12 cellular contexts compared by ENCODE assay signal in genomic region chr15:67882487-67883227, GRCh38. TPM values are rescaled to one million over a fixed set of nuclear protein-coding genes. Genes with fewer than 3 reads are reported as not detected.
DNase-seq lines count a peak whose midpoint lies in the region; TF ChIP-seq lines count a peak whose summit lies in the region.
"Had no signal": no experiment of that assay in that cellular context is flagged by ENCODE, and none has a peak within 500 bp of the region (broad histone marks: within the 10 kb centered on the region; RNA-seq: fewer than 3 reads in every experiment).

No MANE protein-coding gene starts in this region.

- H3K4me1 ChIP-seq in HEK293 (ENCODE audit: control insufficient read depth, insufficient read depth, low read length) (peaks cover 12% of the 10 kb centered on the region; the same call in 1 of the 2 replicates), mesenchymal stem cell (ENCODE audit: control insufficient read depth, insufficient read depth, low read depth, low read length) (peaks cover 3% of the 10 kb centered on the region)

- H2BK12ac ChIP-seq in mesenchymal stem cell (ENCODE audit: low read length in 2 of 2) = peak overlapping the region; percentile 69 to 99

- no peak overlapping the region for H3K4me2 ChIP-seq in mesenchymal stem cell (ENCODE audit: low read length, poor library complexity, severe bottlenecking)

- DNase-seq in Ammon's horn (ENCODE audit: low spot score) (peak; percentile 50), UCSD-AML1 (lab: John Stamatoyannopoulos, UW; ENCODE audit: unreplicated experiment) (peak; percentile 24), mesenchymal stem cell (peak; percentile 76), NCI-H1092 (lab: John Stamatoyannopoulos, UW) (no peak), iPS-NIHi11 (ENCODE audit: low spot score) (no peak), WERI-Rb-1 (no peak)
- no peak for DNase-seq in stimulated activated CD8-positive, alpha-beta memory T cell treated with anti-CD3 and anti-CD28 coated beads, Interleukin-4, amount 100 ng/mL, for 48 hours
- DNase-seq: Calu3, NCI-H1417 treated with DMSO at 0.1 percent for 48 hours had no signal

- WGBS in mesenchymal stem cell = 69% methylated on average over 8 of the region's 8 CpGs

- CTCF ChIA-PET in HEK293 (lab: Yijun Ruan, JAX) = interaction anchor here (0.5 to 1.2 kb wide), 4 partner anchors 10 to 497 kb away, joined by 4 to 7 read pairs (median 5); no protein-coding TSS in a partner anchor

- H2AFZ ChIP-seq in mesenchymal stem cell (ENCODE audit: low read depth, low read length) = peak overlapping the region; percentile 29

- H3K23ac ChIP-seq in mesenchymal stem cell (ENCODE audit: low read length in 2 of 2) = no peak overlapping the region

- no peak overlapping the region for H2BK5ac ChIP-seq in mesenchymal stem cell (ENCODE audit: low read depth, low read length, poor library complexity, severe bottlenecking)

- H3K14ac ChIP-seq in mesenchymal stem cell (ENCODE audit: low read length in 2 of 2) = no peak overlapping the region

- POLR2A ChIA-PET in HEK293 (lab: Yijun Ruan, JAX) = no interaction called here

- peak overlapping the region; percentile 29 to 93 for H3K18ac ChIP-seq in mesenchymal stem cell (ENCODE audit: low read depth in 1 of 2, low read length in 2 of 2)

- no peak overlapping the region for H4K91ac ChIP-seq in mesenchymal stem cell (ENCODE audit: low read length)

- H3K27me3 ChIP-seq in mesenchymal stem cell (ENCODE audit: control insufficient read depth in 1 of 2, insufficient read depth in 1 of 2, low read length in 2 of 2) (peaks cover 0 to 5% of the 10 kb centered on the region in 2 experiments), WERI-Rb-1 (ENCODE audit: insufficient read depth, low read depth, severe bottlenecking) (no peaks in the 10 kb centered on the region)
- H3K27me3 ChIP-seq: foreskin keratinocyte had no signal

- peak overlapping the region; percentile 9 to 90 for H3K4ac ChIP-seq in mesenchymal stem cell (ENCODE audit: low read depth in 1 of 2, low read length in 2 of 2)

- no peak overlapping the region for H3K27ac ChIP-seq in HEK293 (ENCODE audit: extremely low read depth, low read depth, low read length)
- no peak overlapping the region for H3K27ac ChIP-seq in mesenchymal stem cell (ENCODE audit: low read length, poor library complexity, severe bottlenecking)
- no peak overlapping the region for H3K27ac ChIP-seq in WERI-Rb-1
- H3K27ac ChIP-seq: foreskin keratinocyte had no signal

- no peak overlapping the region for H4K8ac ChIP-seq in mesenchymal stem cell (ENCODE audit: low read length)

- H3K4me3 ChIP-seq in HEK293 (ENCODE audit: low read depth, low read length) = no peak overlapping the region
- no peak overlapping the region for H3K4me3 ChIP-seq in mesenchymal stem cell (ENCODE audit: insufficient read depth in 1 of 2, low read depth in 1 of 2, low read length in 2 of 2)
- no peak overlapping the region for H3K4me3 ChIP-seq in WERI-Rb-1 (ENCODE audit: low read depth, low read length)

- peak overlapping the region; percentile 29 for H2AK5ac ChIP-seq in mesenchymal stem cell (ENCODE audit: low read length, severe bottlenecking)

- no peak for TF ChIP-seq CTCF in HEK293 (tag by site-specific recombination; IDR thresholded peaks at IDR 0.05)
- no peak for TF ChIP-seq CTCF in WERI-Rb-1 (IDR thresholded peaks at IDR 0.05; ENCODE audit: low read depth, low read length)

- no peaks in the 10 kb centered on the region for H3K9me3 ChIP-seq in HEK293 (ENCODE audit: control insufficient read depth, insufficient read depth, low read depth, low read length)
- H3K9me3 ChIP-seq in mesenchymal stem cell (ENCODE audit: control insufficient read depth, low read length) = no peaks in the 10 kb centered on the region
- H3K9me3 ChIP-seq in WERI-Rb-1 (ENCODE audit: severe bottlenecking) = no peaks in the 10 kb centered on the region

- no peak overlapping the region for H2BK120ac ChIP-seq in mesenchymal stem cell (ENCODE audit: low read depth, low read length)

- no peaks in the 10 kb centered on the region for H3K79me1 ChIP-seq in mesenchymal stem cell (replicated peaks; ENCODE audit: low read length, poor library complexity, severe bottlenecking)

- H3K36me3 ChIP-seq in HEK293 (ENCODE audit: control insufficient read depth in 2 of 2, insufficient read depth in 1 of 2, low read length in 2 of 2) (no peaks in the 10 kb centered on the region), mesenchymal stem cell (ENCODE audit: control insufficient read depth in 1 of 2, insufficient read depth in 2 of 2, low read depth in 1 of 2, low read length in 2 of 2) (no peaks in the 10 kb centered on the region), WERI-Rb-1 (no peaks in the 10 kb centered on the region)

- H3K9ac ChIP-seq in mesenchymal stem cell (ENCODE audit: low read length) = no peak overlapping the region

- H2BK15ac ChIP-seq in mesenchymal stem cell (ENCODE audit: low read depth, poor library complexity, severe bottlenecking) = no peak overlapping the region

TF ChIP-seq in HEK293, 187 proteins besides CTCF, POLR2A, EP300 and RAD21:
- TF ChIP-seq TRIM28 (IDR thresholded peaks at IDR 0.05; ENCODE audit: borderline replicate concordance, low read length) = no peak
- TF ChIP-seq, protein P1, sequence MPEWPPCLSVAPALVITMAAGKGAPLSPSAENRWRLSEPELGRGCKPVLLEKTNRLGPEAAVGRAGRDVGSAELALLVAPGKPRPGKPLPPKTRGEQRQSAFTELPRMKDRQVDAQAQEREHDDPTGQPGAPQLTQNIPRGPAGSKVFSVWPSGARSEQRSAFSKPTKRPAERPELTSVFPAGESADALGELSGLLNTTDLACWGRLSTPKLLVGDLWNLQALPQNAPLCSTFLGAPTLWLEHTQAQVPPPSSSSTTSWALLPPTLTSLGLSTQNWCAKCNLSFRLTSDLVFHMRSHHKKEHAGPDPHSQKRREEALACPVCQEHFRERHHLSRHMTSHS (tag by site-specific recombination; IDR thresholded peaks at IDR 0.05) = no peak
- no peak for TF ChIP-seq ZNF624 (tag by site-specific recombination; IDR thresholded peaks at IDR 0.05)
- TF ChIP-seq YY2 (tag by site-specific recombination; IDR thresholded peaks at IDR 0.05) = no peak
- TF ChIP-seq ZBTB20 (tag by site-specific recombination; IDR thresholded peaks at IDR 0.05) = 0 out of 2 replicates have a peak, but pooled peaks have one; percentile 11
- TF ChIP-seq ZNF341 (tag by site-specific recombination; IDR thresholded peaks at IDR 0.05; ENCODE audit: low read depth) = peak; percentile 57; the same call in 1 of the 2 replicates
- TF ChIP-seq ZBTB48 (tag by site-specific recombination; IDR thresholded peaks at IDR 0.05) = no peak
TF ChIP-seq in HEK293: peak in this region for 2.

RNA-seq across cellular contexts. Expression of gene RNU6-1, which starts 42.8 kb away (rescaled TPM):
- polyA plus RNA-seq in mesenchymal stem cell (2013, experiment 1 of 2) = not detected
- not detected for polyA plus RNA-seq in mesenchymal stem cell (2013, experiment 2 of 2)
- polyA plus RNA-seq: adipose tissue, foreskin keratinocyte had no signal

RNA-seq across cellular contexts. Expression of gene SKOR1, which starts 57.3 kb away (rescaled TPM):
- 0.06 TPM for polyA plus RNA-seq in mesenchymal stem cell (2013, experiment 1 of 2)
- polyA plus RNA-seq in mesenchymal stem cell (2013, experiment 2 of 2) = 0.08 TPM

Comparison
In these comparisons a context has a peak if more than half of its experiments do, and no peak if none do; other contexts are left out.
1. DNase-seq: peak in Ammon's horn (single experiment), UCSD-AML1 (single experiment) and mesenchymal stem cell (single experiment); none in NCI-H1092 (single experiment), iPS-NIHi11 (single experiment), WERI-Rb-1 (single experiment) and stimulated activated CD8-positive, alpha-beta memory T cell treated with anti-CD3 and anti-CD28 coated beads, Interleukin-4, amount 100 ng/mL, for 48 hours (single experiment).